1 cellular context compared by ENCODE assay signal in the genomic region with DNA sequence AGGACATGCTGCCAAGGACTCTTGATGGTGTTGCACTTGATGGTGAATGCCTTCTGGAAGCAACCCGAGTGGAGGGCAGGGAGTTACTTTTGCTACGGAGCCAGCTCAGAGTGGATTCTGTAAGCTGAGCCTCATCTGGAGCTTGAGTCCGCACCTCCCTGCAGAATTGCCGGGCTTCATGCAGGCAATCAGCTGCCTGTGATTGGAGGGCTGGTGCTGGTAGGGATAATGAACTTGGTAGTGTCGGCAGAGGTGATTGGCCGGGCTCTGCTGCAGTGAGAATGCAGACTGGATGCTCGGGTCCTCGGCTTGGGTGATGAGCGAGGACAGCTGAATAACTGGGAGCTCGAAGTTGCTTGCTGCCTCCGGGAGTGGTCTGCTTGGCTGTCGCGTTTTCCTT.
TF ChIP-seq lines count a peak whose summit lies in the region.

No MANE protein-coding gene starts in this region.

TF ChIP-seq in SK-N-SH, 30 proteins besides CTCF, POLR2A, EP300 and RAD21 (continued from another document):
- TF ChIP-seq, protein P1, sequence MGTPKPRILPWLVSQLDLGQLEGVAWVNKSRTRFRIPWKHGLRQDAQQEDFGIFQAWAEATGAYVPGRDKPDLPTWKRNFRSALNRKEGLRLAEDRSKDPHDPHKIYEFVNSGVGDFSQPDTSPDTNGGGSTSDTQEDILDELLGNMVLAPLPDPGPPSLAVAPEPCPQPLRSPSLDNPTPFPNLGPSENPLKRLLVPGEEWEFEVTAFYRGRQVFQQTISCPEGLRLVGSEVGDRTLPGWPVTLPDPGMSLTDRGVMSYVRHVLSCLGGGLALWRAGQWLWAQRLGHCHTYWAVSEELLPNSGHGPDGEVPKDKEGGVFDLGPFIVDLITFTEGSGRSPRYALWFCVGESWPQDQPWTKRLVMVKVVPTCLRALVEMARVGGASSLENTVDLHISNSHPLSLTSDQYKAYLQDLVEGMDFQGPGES (IDR thresholded peaks at IDR 0.05; ENCODE audit: low read depth, low read length) = peak; percentile 57
- TF ChIP-seq, protein P2, sequence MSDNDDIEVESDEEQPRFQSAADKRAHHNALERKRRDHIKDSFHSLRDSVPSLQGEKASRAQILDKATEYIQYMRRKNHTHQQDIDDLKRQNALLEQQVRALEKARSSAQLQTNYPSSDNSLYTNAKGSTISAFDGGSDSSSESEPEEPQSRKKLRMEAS (IDR thresholded peaks at IDR 0.05; ENCODE audit: low read depth) = peak; percentile 91
- peak; percentile 55; the same call in 1 of the 2 replicates for TF ChIP-seq TAF1 (IDR thresholded peaks at IDR 0.05; ENCODE audit: borderline replicate concordance, low read depth, low read length)
- TF ChIP-seq EZH2phosphoT487 (IDR thresholded peaks at IDR 0.05; ENCODE audit: borderline replicate concordance, low read depth) = no peak
- TF ChIP-seq RCOR1 (IDR thresholded peaks at IDR 0.05; ENCODE audit: low read length) = 0 out of 2 replicates have a peak, but pooled peaks have one; percentile 22
- no peak for TF ChIP-seq FOXM1 (IDR thresholded peaks at IDR 0.05; ENCODE audit: low read depth)
- peak; percentile 76 for TF ChIP-seq RFX5 (IDR thresholded peaks at IDR 0.05; ENCODE audit: low read length)
- TF ChIP-seq YY1 (IDR thresholded peaks at IDR 0.05; ENCODE audit: low read depth) = no peak
- TF ChIP-seq POLR2AphosphoS5 (IDR thresholded peaks at IDR 0.05; ENCODE audit: low read depth, low read length) = 0 out of 2 replicates have a peak, but pooled peaks have one; percentile 19
- no peak for TF ChIP-seq MEF2A (IDR thresholded peaks at IDR 0.05; ENCODE audit: borderline replicate concordance, low read depth)
- TF ChIP-seq GATA2 (CRISPR knock-in tag; IDR thresholded peaks at IDR 0.05) = no peak
- peak; percentile 35; the same call in 1 of the 2 replicates for TF ChIP-seq SIN3A (IDR thresholded peaks at IDR 0.05; ENCODE audit: borderline replicate concordance, low read depth, low read length)
